ENCODE assay signal across 11 cellular contexts in genomic region chr6:36099872-36100483, GRCh38. TPM values are rescaled to one million over a fixed set of nuclear protein-coding genes. Genes with fewer than 3 reads are reported as not detected.
DNase-seq lines count a peak whose midpoint lies in the region; ATAC-seq and TF ChIP-seq lines count a peak whose summit lies in the region.
"Had no signal": no experiment of that assay in that cellular context is flagged by ENCODE, and none has a peak within 500 bp of the region (broad histone marks: within the 10 kb centered on the region; RNA-seq: fewer than 3 reads in every experiment).

No MANE protein-coding gene starts in this region.

- H3K4me3 ChIP-seq in Jurkat, Clone E6-1 (ENCODE audit: low read length), result peak overlapping the region; percentile 27
- H3K4me3 ChIP-seq: upper lobe of right lung had no signal

- H3K27me3 Mint-ChIP-seq in activated naive CD8-positive, alpha-beta T cell treated with anti-CD3 and anti-CD28 coated beads for 36 hours, result no peaks in the 10 kb centered on the region
- no peaks in the 10 kb centered on the region for H3K27me3 Mint-ChIP-seq in mesothelial cell of epicardium (ENCODE audit: low read depth)

- no peak overlapping the region for H3K4me3 Mint-ChIP-seq in activated naive CD8-positive, alpha-beta T cell treated with anti-CD3 and anti-CD28 coated beads for 36 hours
- H3K4me3 Mint-ChIP-seq in mesothelial cell of epicardium, result no peak overlapping the region

- H3K9me3 Mint-ChIP-seq in activated naive CD8-positive, alpha-beta T cell treated with anti-CD3 and anti-CD28 coated beads for 36 hours, result no peaks in the 10 kb centered on the region
- H3K9me3 Mint-ChIP-seq in mesothelial cell of epicardium, result no peaks in the 10 kb centered on the region

- ATAC-seq in activated CD4-positive, CD25-positive, alpha-beta regulatory T cell treated with anti-CD3 and anti-CD28 coated beads, Interleukin-2, amount 50 U/mL, for 24 hours, result peak; percentile 52 to 64
- ATAC-seq: upper lobe of right lung had no signal

- TF ChIP-seq CTCF in mesothelial cell of epicardium (IDR thresholded peaks at IDR 0.05; ENCODE audit: unreplicated experiment), result no peak

- H3K4me1 Mint-ChIP-seq in activated naive CD8-positive, alpha-beta T cell treated with anti-CD3 and anti-CD28 coated beads for 36 hours, result peaks cover 32% of the 10 kb centered on the region
- peaks cover 21% of the 10 kb centered on the region for H3K4me1 Mint-ChIP-seq in mesothelial cell of epicardium

- H3K36me3 Mint-ChIP-seq in activated naive CD8-positive, alpha-beta T cell treated with anti-CD3 and anti-CD28 coated beads for 36 hours, result peaks cover 18% of the 10 kb centered on the region
- H3K36me3 Mint-ChIP-seq in mesothelial cell of epicardium, result peaks cover 22% of the 10 kb centered on the region

- peak overlapping the region; percentile 82 for H3K27ac Mint-ChIP-seq in activated naive CD8-positive, alpha-beta T cell treated with anti-CD3 and anti-CD28 coated beads for 36 hours
- H3K27ac Mint-ChIP-seq in mesothelial cell of epicardium, result peak overlapping the region; percentile 30

- DNase-seq in activated CD4-positive, CD25-positive, alpha-beta regulatory T cell treated with anti-CD3 and anti-CD28 coated beads, Interleukin-2, amount 50 U/mL, for 72 hours, result no peak
- DNase-seq in Jurkat, Clone E6-1 (ENCODE audit: low read depth, low spot score), result peak; percentile 96
- no peak for DNase-seq in activated naive CD8-positive, alpha-beta T cell treated with anti-CD3 and anti-CD28 coated beads for 36 hours
- DNase-seq in mesothelial cell of epicardium (ENCODE audit: low spot score in 2 of 2, unreplicated experiment in 2 of 2) (no peak), GM19238 (ENCODE audit: insufficient read length, low spot score) (no peak), medulla oblongata (ENCODE audit: extremely low spot score) (no peak), GDM1 (lab: John Stamatoyannopoulos, UW) (no peak)
- DNase-seq: mesenchymal stem cell, NCI-H1930, upper lobe of right lung had no signal

RNA-seq across cellular contexts. Expression of gene MAPK13, which starts 30.3 kb away (rescaled TPM):
- polyA plus RNA-seq in Jurkat, Clone E6-1 (2012; ENCODE audit: insufficient read depth, insufficient read length), result 1.1 TPM
- total RNA-seq in activated naive CD8-positive, alpha-beta T cell treated with anti-CD3 and anti-CD28 coated beads for 36 hours, result 10 to 100 TPM; 53.0 to 53.5 TPM
- total RNA-seq in mesothelial cell of epicardium, result 18.6 to 23.4 TPM (median 20.6 TPM) in 3 replicates
